ENCODE assay signal across 8 cellular contexts in genomic region chr12:92593734-92594402, GRCh38.
A peak's percentile ranks its signal among the peaks of the same experiment; 100 is the strongest.
DNase-seq lines count a peak whose midpoint lies in the region; ATAC-seq and TF ChIP-seq lines count a peak whose summit lies in the region.

No MANE protein-coding gene starts in this region.

- ATAC-seq in GM21367 (IDR thresholded peaks at IDR 0.05; ENCODE audit: unreplicated experiment) (peak; percentile 100), naive B cell (ENCODE audit: low read depth in 2 of 2) (peak; percentile 90 to 93)
- peak; percentile 100 for ATAC-seq in stimulated activated naive CD8-positive, alpha-beta T cell treated with anti-CD3 and anti-CD28 coated beads, Interleukin-15, amount 100 ng/mL, for 72 hours

- H3K27ac ChIP-seq in BLaER1, result peak overlapping the region; percentile 70

- H3K27me3 ChIP-seq in BLaER1, result no peaks in the 10 kb centered on the region

- peak overlapping the region; percentile 29 for H3K4me3 ChIP-seq in BLaER1
- no peak overlapping the region for H3K4me3 ChIP-seq in cardiac fibroblast (replicated peaks in 1 of 2; ENCODE audit: low read depth in 2 of 2, low read length in 2 of 2)

- no peak for TF ChIP-seq CTCF in cardiac fibroblast (IDR thresholded peaks at IDR 0.05; ENCODE audit: low read depth, low read length)

- peak overlapping the region; percentile 72 for H3K4me2 ChIP-seq in BLaER1

- no peaks in the 10 kb centered on the region for H3K36me3 ChIP-seq in BLaER1

- DNase-seq in HS-27A (ENCODE audit: low read depth), result peak; percentile 72
- DNase-seq in activated CD4-positive, CD25-positive, alpha-beta regulatory T cell (lab: John Stamatoyannopoulos, UW), result peak; percentile 26 to 67 (median 50)
- DNase-seq in cardiac fibroblast (ENCODE audit: low read depth in 2 of 2), result peak; percentile 74 to 99
- peak; percentile 91 for DNase-seq in naive B cell
- peak; percentile 58 to 84 for DNase-seq in stimulated activated naive CD8-positive, alpha-beta T cell treated with anti-CD3 and anti-CD28 coated beads, Interleukin-15, amount 100 ng/mL, for 72 hours
- no peak for DNase-seq in NCI-H1092 (lab: John Stamatoyannopoulos, UW)

- no peaks in the 10 kb centered on the region for H4K20me1 ChIP-seq in BLaER1

- peak overlapping the region; percentile 89 to 100 (median 98) for H3K27ac Mint-ChIP-seq in naive B cell
- H3K27ac Mint-ChIP-seq in stimulated activated naive CD8-positive, alpha-beta T cell treated with anti-CD3 and anti-CD28 coated beads, Interleukin-15, amount 100 ng/mL, for 72 hours, result peak overlapping the region; percentile 95 to 96

- H3K9ac ChIP-seq in BLaER1, result peak overlapping the region; percentile 5; the same call in 1 of the 2 replicates

- peaks cover 22 to 42% (median 41%) of the 10 kb centered on the region in 3 donors for H3K4me1 Mint-ChIP-seq in naive B cell
- H3K4me1 Mint-ChIP-seq in stimulated activated naive CD8-positive, alpha-beta T cell treated with anti-CD3 and anti-CD28 coated beads, Interleukin-15, amount 100 ng/mL, for 72 hours, result peaks cover 67% of the 10 kb centered on the region

- H3K36me3 Mint-ChIP-seq in naive B cell, result peaks cover 0 to 7% of the 10 kb centered on the region in 2 donors

- H3K9me3 ChIP-seq in BLaER1, result peaks cover 19% of the 10 kb centered on the region

- peaks cover 38% of the 10 kb centered on the region for H3K4me1 ChIP-seq in BLaER1

- peak overlapping the region in 7 of 8 donors; percentile 25 to 81 (median 63) for H3K4me3 Mint-ChIP-seq in naive B cell
- peak overlapping the region; percentile 68 to 69 for H3K4me3 Mint-ChIP-seq in stimulated activated naive CD8-positive, alpha-beta T cell treated with anti-CD3 and anti-CD28 coated beads, Interleukin-15, amount 100 ng/mL, for 72 hours

- peaks cover 2 to 11% (median 8%) of the 10 kb centered on the region in 7 donors for H3K9me3 Mint-ChIP-seq in naive B cell
- H3K9me3 Mint-ChIP-seq in stimulated activated naive CD8-positive, alpha-beta T cell treated with anti-CD3 and anti-CD28 coated beads, Interleukin-15, amount 100 ng/mL, for 72 hours, result peaks cover 11 to 14% of the 10 kb centered on the region in 2 donors

- H3K27me3 Mint-ChIP-seq in naive B cell, result no peaks in the 10 kb centered on the region
- H3K27me3 Mint-ChIP-seq in stimulated activated naive CD8-positive, alpha-beta T cell treated with anti-CD3 and anti-CD28 coated beads, Interleukin-15, amount 100 ng/mL, for 72 hours, result no peaks in the 10 kb centered on the region
